ENCODE assay signal across 10 cellular contexts in the genomic region with DNA sequence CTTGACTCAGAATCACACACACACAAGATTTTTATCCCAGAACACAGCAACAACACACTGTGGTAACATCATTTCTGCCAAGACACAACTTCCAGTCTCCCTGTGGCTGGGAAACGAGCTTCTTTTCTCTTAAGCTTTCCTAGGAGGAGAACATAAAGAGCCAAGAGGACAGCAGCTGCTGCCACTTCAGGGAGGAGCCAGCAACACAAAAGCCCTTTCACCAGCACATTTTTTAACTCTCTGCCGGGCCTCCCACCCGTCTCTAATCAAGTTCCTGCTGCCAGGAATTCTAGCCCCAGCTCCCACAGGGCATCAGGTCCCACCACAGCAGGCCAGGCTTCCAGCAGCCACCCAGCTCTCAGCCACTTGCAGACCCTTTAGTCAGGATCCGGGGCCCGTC. TPM values are rescaled to one million over a fixed set of nuclear protein-coding genes. Genes with fewer than 3 reads are reported as not detected.
DNase-seq lines count a peak whose midpoint lies in the region; ATAC-seq and TF ChIP-seq lines count a peak whose summit lies in the region.
"Had no signal": no experiment of that assay in that cellular context is flagged by ENCODE, and none has a peak within 500 bp of the region (broad histone marks: within the 10 kb centered on the region; RNA-seq: fewer than 3 reads in every experiment).

No MANE protein-coding gene starts in this region.

- H2AFZ ChIP-seq in fibroblast of lung (ENCODE audit: low read length): no peak overlapping the region

- no peaks in the 10 kb centered on the region for H3K27me3 Mint-ChIP-seq in natural killer cell (ENCODE audit: low read depth in 2 of 2)
- H3K27me3 Mint-ChIP-seq: dendritic cell treated with granulocyte-macrophage colony-stimulating factor and Interleukin-4, amounts not matched to agents 40 ng/mL and 50 ng/mL, for 4 days had no signal

- TF ChIP-seq CTCF in A673 (conservative IDR thresholded peaks at IDR 0.05; ENCODE audit: low read depth, low read length): no peak
- no peak for TF ChIP-seq CTCF in fibroblast of lung (conservative IDR thresholded peaks at IDR 0.05 in 1 of 2, IDR thresholded peaks at IDR 0.05 in 1 of 2; ENCODE audit: low read depth in 1 of 2, low read length in 2 of 2)
- TF ChIP-seq CTCF in natural killer cell (IDR thresholded peaks at IDR 0.05): no peak

- H3K27me3 ChIP-seq in A673 (replicated peaks; ENCODE audit: insufficient read depth, low read depth, low read length, poor library complexity): no peaks in the 10 kb centered on the region
- H3K27me3 ChIP-seq in NT2/D1 (ENCODE audit: insufficient read depth, insufficient read length): no peaks in the 10 kb centered on the region
- H3K27me3 ChIP-seq in fibroblast of lung (ENCODE audit: control insufficient read depth, insufficient read depth, low read length): no peaks in the 10 kb centered on the region
- H3K27me3 ChIP-seq in muscle layer of colon (ENCODE audit: control insufficient read depth in 1 of 2, insufficient read depth in 2 of 2, low read length in 2 of 2): no peaks in the 10 kb centered on the region

- peaks cover 6 to 10% of the 10 kb centered on the region in 2 donors for H3K9me3 Mint-ChIP-seq in natural killer cell

- CTCF ChIA-PET in A673 (lab: Charles Lee): no interaction called here

- no peaks in the 10 kb centered on the region for H3K36me3 Mint-ChIP-seq in natural killer cell

- H3K27ac ChIP-seq in A673 (ENCODE audit: low read depth, low read length, poor library complexity, severe bottlenecking) (peak overlapping the region; percentile 65), fibroblast of lung (ENCODE audit: insufficient read depth, low read length) (peak overlapping the region; percentile 55), muscle layer of colon (ENCODE audit: low read depth, low read length) (peak overlapping the region; percentile 86)
- H3K27ac ChIP-seq: KMS-11 had no signal

- H3K79me2 ChIP-seq in fibroblast of lung (ENCODE audit: control insufficient read depth, insufficient read depth, low read length): peaks cover 98% of the 10 kb centered on the region

- H3K36me3 ChIP-seq in A673 (ENCODE audit: insufficient read depth, low read length, poor library complexity, severe bottlenecking) (peaks cover 7% of the 10 kb centered on the region), NT2/D1 (ENCODE audit: insufficient read depth, insufficient read length, low read length) (peaks cover 52% of the 10 kb centered on the region), fibroblast of lung (ENCODE audit: control insufficient read depth, insufficient read depth, low read length) (peaks cover 9% of the 10 kb centered on the region), muscle layer of colon (ENCODE audit: insufficient read depth, low read length) (no peaks in the 10 kb centered on the region)

- no peak overlapping the region for H3K27ac Mint-ChIP-seq in natural killer cell
- H3K27ac Mint-ChIP-seq: dendritic cell treated with granulocyte-macrophage colony-stimulating factor and Interleukin-4, amounts not matched to agents 40 ng/mL and 50 ng/mL, for 4 days had no signal

- no peaks in the 10 kb centered on the region for H4K20me1 ChIP-seq in fibroblast of lung (ENCODE audit: control insufficient read depth, extremely low read depth, insufficient read depth, low read length)

- H3K4me1 Mint-ChIP-seq in natural killer cell: no peaks in the 10 kb centered on the region

- H3K4me3 ChIP-seq in A673 (ENCODE audit: low read depth, low read length, poor library complexity, severe bottlenecking) (no peak overlapping the region), NT2/D1 (ENCODE audit: insufficient read length, low read depth) (no peak overlapping the region), fibroblast of lung (replicated peaks in 1 of 4; ENCODE audit: control extremely low read depth in 1 of 4, insufficient read depth in 1 of 4, low read depth in 3 of 4, low read length in 4 of 4) (peak overlapping the region; percentile 9 to 34 (median 14)), muscle layer of colon (ENCODE audit: low read depth in 1 of 2, low read length in 2 of 2) (peak overlapping the region in 1 of 2 donors; percentile 29)

- intact Hi-C loops in A673 (cut with micrococcal nuclease; ENCODE audit: unreplicated experiment) (no loop called here), natural killer cell (cut with micrococcal nuclease) (no loop called here)

- H3K9ac ChIP-seq in NT2/D1 (ENCODE audit: insufficient read length, low read depth): peak overlapping the region; percentile 56
- H3K9ac ChIP-seq in fibroblast of lung (ENCODE audit: insufficient read depth, low read length): peak overlapping the region; percentile 54
- peak overlapping the region; percentile 27 for H3K9ac ChIP-seq in muscle layer of colon (ENCODE audit: low read length)
- H3K9ac ChIP-seq: KMS-11 had no signal

- H3K4me1 ChIP-seq in A673 (ENCODE audit: insufficient read depth, low read length, poor library complexity, severe bottlenecking): peaks cover 50% of the 10 kb centered on the region
- peaks cover 8% of the 10 kb centered on the region for H3K4me1 ChIP-seq in NT2/D1 (ENCODE audit: insufficient read depth, insufficient read length)
- H3K4me1 ChIP-seq in fibroblast of lung (ENCODE audit: control insufficient read depth, extremely low read depth, insufficient read depth, low read length): peaks cover 19% of the 10 kb centered on the region
- peaks cover 63% of the 10 kb centered on the region for H3K4me1 ChIP-seq in muscle layer of colon (ENCODE audit: insufficient read depth, low read length)

- peak overlapping the region; percentile 61 for H3K4me2 ChIP-seq in fibroblast of lung (ENCODE audit: extremely low read depth, insufficient read depth, low read length)
- H3K4me2 ChIP-seq: KMS-11 had no signal

- ATAC-seq in GM19452 (IDR thresholded peaks at IDR 0.05; ENCODE audit: unreplicated experiment) (no peak), natural killer cell (no peak)

- no peak overlapping the region for H3K4me3 Mint-ChIP-seq in natural killer cell
- H3K4me3 Mint-ChIP-seq: dendritic cell treated with granulocyte-macrophage colony-stimulating factor and Interleukin-4, amounts not matched to agents 40 ng/mL and 50 ng/mL, for 4 days had no signal

- BruUV-seq in A673 (replicated peaks; lab: Mats Ljungman, UMichigan): no TSS peak

- DNase-seq in A673 (ENCODE audit: low spot score): peak; percentile 68
- DNase-seq in NT2/D1 (ENCODE audit: low read depth, low spot score): no peak
- DNase-seq in fibroblast of lung (ENCODE audit: low read depth in 2 of 2): peak; percentile 61 to 86
- DNase-seq in COR-L47 (lab: John Stamatoyannopoulos, UW): no peak
- DNase-seq in stimulated activated CD4-positive, alpha-beta T cell treated with anti-CD3 and anti-CD28 coated beads, Interleukin-4, amount 100 ng/mL, for 24 hours: no peak
- DNase-seq in natural killer cell: no peak

- H3K9me3 ChIP-seq in A673 (ENCODE audit: low read depth, low read length, poor library complexity, severe bottlenecking) (no peaks in the 10 kb centered on the region), NT2/D1 (ENCODE audit: insufficient read depth, low read length) (no peaks in the 10 kb centered on the region), fibroblast of lung (ENCODE audit: control insufficient read depth, insufficient read depth, low read depth, low read length) (no peaks in the 10 kb centered on the region), muscle layer of colon (ENCODE audit: low read length) (no peaks in the 10 kb centered on the region)

- POLR2A ChIA-PET in A673 (lab: Charles Lee; ENCODE audit: low non-redundant PET): no interaction called here

RNA-seq across cellular contexts. Expression of gene FAT1, which starts 22.4 kb away (rescaled TPM):
- total RNA-seq in A673 (2021) (99.3 and 107 TPM in 2 replicates), fibroblast of lung (408 and 729 TPM in 2 replicates), natural killer cell (not detected)
- 151 and 188 TPM in 2 replicates for polyA plus RNA-seq in fibroblast of lung
- polyA plus RNA-seq in fibroblast of lung (2012): 109 and 124 TPM in 2 replicates
- polyA minus RNA-seq in fibroblast of lung (ENCODE audit: low replicate concordance): 1,250 and 1,562 TPM in 2 replicates

Comparison
In these comparisons a context has a peak if more than half of its experiments do, and no peak if none do; other contexts are left out.
1. DNase-seq: peak in A673 (single experiment) and fibroblast of lung (2 of 2); none in NT2/D1 (single experiment), COR-L47 (single experiment), stimulated activated CD4-positive, alpha-beta T cell treated with anti-CD3 and anti-CD28 coated beads, Interleukin-4, amount 100 ng/mL, for 24 hours (single experiment) and natural killer cell (single experiment).
2. H3K4me3 ChIP-seq: peak in fibroblast of lung (4 of 4); none in A673 (single experiment) and NT2/D1 (single experiment).
3. RNA of gene FAT1, which starts 22.4 kb away (total RNA-seq): 408 to 729 TPM in fibroblast of lung and 99.3 to 107 TPM in A673; not detected in natural killer cell; every median in the first group is over 10 times any median in the second.
4. Peak in every context shown above with its lines, with median percentiles within 50 percentile points of each other: H3K27ac ChIP-seq and H3K9ac ChIP-seq.